ENCODE assay signal across 9 cellular contexts in genomic region chr7:43362652-43363428, GRCh38.
DNase-seq lines count a peak whose midpoint lies in the region; ATAC-seq and TF ChIP-seq lines count a peak whose summit lies in the region.
"Had no signal": no experiment of that assay in that cellular context is flagged by ENCODE, and none has a peak within 500 bp of the region (broad histone marks: within the 10 kb centered on the region; RNA-seq: fewer than 3 reads in every experiment).

No MANE protein-coding gene starts in this region.

- no peaks in the 10 kb centered on the region for H3K36me3 ChIP-seq in psoas muscle (ENCODE audit: insufficient read depth in 1 of 2, low read depth in 1 of 2)

- H3K4me1 ChIP-seq in psoas muscle = no peaks in the 10 kb centered on the region

- H3K36me3 Mint-ChIP-seq in activated naive CD4-positive, alpha-beta T cell treated with anti-CD3 and anti-CD28 coated beads, Interleukin-2, amount 50 U/mL, for 72 hours = no peaks in the 10 kb centered on the region

- peak in 2 of 4 donors; percentile 42 to 60 for ATAC-seq in psoas muscle
- ATAC-seq in activated naive CD4-positive, alpha-beta T cell treated with anti-CD3 and anti-CD28 coated beads, Interleukin-2, amount 50 U/mL, for 72 hours = no peak
- ATAC-seq in HG03135 (IDR thresholded peaks at IDR 0.05; ENCODE audit: unreplicated experiment) = no peak

- 23 to 36% (median 27%) methylated on average over 3 of the region's 3 CpGs for WGBS in psoas muscle, 3 donors

- H3K27ac Mint-ChIP-seq in activated naive CD4-positive, alpha-beta T cell treated with anti-CD3 and anti-CD28 coated beads, Interleukin-2, amount 50 U/mL, for 72 hours = no peak overlapping the region
- H3K27ac Mint-ChIP-seq: dendritic cell treated with granulocyte-macrophage colony-stimulating factor and Interleukin-4, amounts not matched to agents 40 ng/mL and 50 ng/mL, for 4 days had no signal

- intact Hi-C loops in psoas muscle (cut with DNase I) = no loop called here

- H3K27me3 ChIP-seq in psoas muscle (ENCODE audit: insufficient read depth in 3 of 3, low read length in 2 of 3) = no peaks in the 10 kb centered on the region

- DNase-seq in GM13976 (ENCODE audit: low spot score) = peak; percentile 6
- peak; percentile 80 for DNase-seq in NCI-H2171 treated with DMSO at 0.1 percent for 48 hours (lab: John Stamatoyannopoulos, UW)
- DNase-seq in dermis blood vessel endothelial cell = peak; percentile 27
- peak; percentile 20 to 66 for DNase-seq in psoas muscle
- no peak for DNase-seq in activated naive CD4-positive, alpha-beta T cell treated with anti-CD3 and anti-CD28 coated beads, Interleukin-2, amount 50 U/mL, for 72 hours (ENCODE audit: low spot score in 2 of 2)
- DNase-seq in NCI-H1048 (lab: John Stamatoyannopoulos, UW) = no peak
- DNase-seq: T-helper 9 cell had no signal

- no peak overlapping the region for H3K27ac ChIP-seq in psoas muscle

- TF ChIP-seq CTCF in GM13976 (IDR thresholded peaks at IDR 0.05; ENCODE audit: borderline replicate concordance, control extremely low read depth, extremely low read depth, insufficient read depth, missing control alignments) (no peak), psoas muscle (IDR thresholded peaks at IDR 0.05) (no peak)

- no peaks in the 10 kb centered on the region for H3K9me3 Mint-ChIP-seq in activated naive CD4-positive, alpha-beta T cell treated with anti-CD3 and anti-CD28 coated beads, Interleukin-2, amount 50 U/mL, for 72 hours

- H3K4me3 ChIP-seq in psoas muscle = no peak overlapping the region

- no peaks in the 10 kb centered on the region for H3K9me3 ChIP-seq in psoas muscle

- in situ Hi-C loops in GM13976 (cut with MboI; ENCODE audit: low sequenced_read_pairs, unreplicated experiment) = no loop called here

Comparison
In these comparisons a context has a peak if more than half of its experiments do, and no peak if none do; other contexts are left out.
1. DNase-seq: peak in GM13976 (single experiment), NCI-H2171 treated with DMSO at 0.1 percent for 48 hours (single experiment), dermis blood vessel endothelial cell (single experiment) and psoas muscle (2 of 2); none in activated naive CD4-positive, alpha-beta T cell treated with anti-CD3 and anti-CD28 coated beads, Interleukin-2, amount 50 U/mL, for 72 hours (0 of 2) and NCI-H1048 (single experiment).